In genomic region chr15:96477227-96477626, GRCh38 we compare ENCODE assay signal across 2 cellular contexts.
A peak's percentile ranks its signal among the peaks of the same experiment; 100 is the strongest.
TF ChIP-seq lines count a peak whose summit lies in the region.

No MANE protein-coding gene starts in this region.

TF ChIP-seq in HCT116, 20 proteins besides CTCF, POLR2A, EP300 and RAD21:
- no peak for TF ChIP-seq ZBTB33 (IDR thresholded peaks at IDR 0.05; ENCODE audit: extremely low read depth, insufficient replicate concordance, low read length)
- no peak for TF ChIP-seq EZH2 (IDR thresholded peaks at IDR 0.05)
- no peak for TF ChIP-seq REST (IDR thresholded peaks at IDR 0.05; ENCODE audit: low read depth)
- no peak for TF ChIP-seq EZH2phosphoT487 (IDR thresholded peaks at IDR 0.05; ENCODE audit: borderline replicate concordance)
- no peak for TF ChIP-seq ZNF274 (IDR thresholded peaks at IDR 0.05; ENCODE audit: low read depth, low read length)
- TF ChIP-seq ELF1 (IDR thresholded peaks at IDR 0.05; ENCODE audit: borderline replicate concordance, low read depth): no peak
- no peak for TF ChIP-seq CEBPB (IDR thresholded peaks at IDR 0.05; ENCODE audit: low read depth)
- TF ChIP-seq ZFX (IDR thresholded peaks at IDR 0.05): no peak
- no peak for TF ChIP-seq POLR2AphosphoS5 (IDR thresholded peaks at IDR 0.05; ENCODE audit: low read depth, low read length)
- no peak for TF ChIP-seq SP1 (IDR thresholded peaks at IDR 0.05; ENCODE audit: low read depth)
- no peak for TF ChIP-seq CBX3 (IDR thresholded peaks at IDR 0.05; ENCODE audit: low read depth)
- no peak for TF ChIP-seq EGR1 (IDR thresholded peaks at IDR 0.05; ENCODE audit: low read depth)
- TF ChIP-seq SIN3A (IDR thresholded peaks at IDR 0.05; ENCODE audit: low read depth): no peak
- no peak for TF ChIP-seq MAX (IDR thresholded peaks at IDR 0.05)

TF ChIP-seq in H1, 55 proteins besides CTCF, POLR2A, EP300 and RAD21:
- peak; percentile 73 for TF ChIP-seq TEAD4 (IDR thresholded peaks at IDR 0.05; ENCODE audit: low read depth, low read length)
- no peak for TF ChIP-seq CHD7 (IDR thresholded peaks at IDR 0.05; ENCODE audit: insufficient replicate concordance, low read length)
